Comparison of ENCODE assay signal across 18 cellular contexts in the genomic region with DNA sequence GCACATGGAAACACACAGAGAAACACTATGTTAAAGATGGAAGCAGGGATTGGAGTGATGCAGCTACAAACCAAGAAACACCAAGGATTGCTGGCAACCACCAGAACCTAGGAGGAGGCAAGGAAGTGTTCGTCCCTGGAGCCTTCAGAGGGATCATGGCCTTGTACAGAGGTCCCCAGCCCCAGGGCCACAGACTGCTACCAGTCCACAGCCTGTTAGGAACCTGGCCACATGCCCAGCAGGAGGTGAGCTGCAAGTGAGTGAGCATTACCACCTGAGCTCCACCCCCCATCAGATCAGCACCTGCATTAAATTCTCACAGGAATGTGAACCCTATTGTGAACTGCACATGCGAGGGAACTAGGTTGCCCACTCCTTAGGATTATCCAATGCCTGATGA.
DNase-seq lines count a peak whose midpoint lies in the region; ATAC-seq and TF ChIP-seq lines count a peak whose summit lies in the region.
"Had no signal": no experiment of that assay in that cellular context is flagged by ENCODE, and none has a peak within 500 bp of the region (broad histone marks: within the 10 kb centered on the region; RNA-seq: fewer than 3 reads in every experiment).

No MANE protein-coding gene starts in this region.

- no peaks in the 10 kb centered on the region for H3F3A ChIP-seq in PC-3 (ENCODE audit: low read length, unreplicated experiment)

- no peak overlapping the region for H2BK5ac ChIP-seq in neuronal stem cell (ENCODE audit: low read length)

- H3K27me3 ChIP-seq in PC-3 (ENCODE audit: low read length) (no peaks in the 10 kb centered on the region), neuronal stem cell (ENCODE audit: control insufficient read depth in 3 of 3, insufficient read depth in 3 of 3, low read depth in 1 of 3, low read length in 3 of 3) (no peaks in the 10 kb centered on the region), Peyer's patch (no peaks in the 10 kb centered on the region)
- H3K27me3 ChIP-seq: BLaER1 treated with 17β-estradiol and CSF1 and Interleukin-3, amounts not matched to agents 10 nM and 100 nM had no signal

- H3K9me3 ChIP-seq in PC-3 (ENCODE audit: low read length) = no peaks in the 10 kb centered on the region
- peaks cover 0 to 4% of the 10 kb centered on the region in 2 donors for H3K9me3 ChIP-seq in neuronal stem cell (replicated peaks in 1 of 2; ENCODE audit: control insufficient read depth in 2 of 2, insufficient read depth in 1 of 2, low read depth in 1 of 2, low read length in 2 of 2)
- no peaks in the 10 kb centered on the region for H3K9me3 ChIP-seq in Peyer's patch
- H3K9me3 ChIP-seq: Caco-2 had no signal

- H3K9ac ChIP-seq in PC-3 (ENCODE audit: low read length) = no peak overlapping the region
- no peak overlapping the region for H3K9ac ChIP-seq in neuronal stem cell (ENCODE audit: low read depth, low read length, poor library complexity)
- H3K9ac ChIP-seq: BLaER1 treated with 17β-estradiol and CSF1 and Interleukin-3, amounts not matched to agents 10 nM and 100 nM had no signal

- H3K4me1 ChIP-seq in PC-3 (ENCODE audit: insufficient read depth, low read length) (peaks cover 32% of the 10 kb centered on the region), neuronal stem cell (ENCODE audit: control insufficient read depth in 2 of 2, insufficient read depth in 1 of 2, low read depth in 1 of 2, low read length in 2 of 2) (no peaks in the 10 kb centered on the region), Peyer's patch (no peaks in the 10 kb centered on the region)
- H3K4me1 ChIP-seq: A549; BLaER1 treated with 17β-estradiol and CSF1 and Interleukin-3, amounts not matched to agents 10 nM and 100 nM; Caco-2 had no signal

- H3K36me3 ChIP-seq in PC-3 (ENCODE audit: low read depth, low read length) (no peaks in the 10 kb centered on the region), neuronal stem cell (replicated peaks in 1 of 2; ENCODE audit: control insufficient read depth in 2 of 2, insufficient read depth in 2 of 2, low read length in 2 of 2) (no peaks in the 10 kb centered on the region), Peyer's patch (no peaks in the 10 kb centered on the region)
- H3K36me3 ChIP-seq: BLaER1 treated with 17β-estradiol and CSF1 and Interleukin-3, amounts not matched to agents 10 nM and 100 nM had no signal

- no peaks in the 10 kb centered on the region for H3K27me3 Mint-ChIP-seq in chondrocyte (ENCODE audit: low read depth)
- H3K27me3 Mint-ChIP-seq: B cell had no signal

- H3K18ac ChIP-seq in neuronal stem cell (ENCODE audit: low read length) = peak overlapping the region; percentile 56

- no peak overlapping the region for H3K4ac ChIP-seq in neuronal stem cell (ENCODE audit: low read length)

- no peak overlapping the region for H3K4me3 ChIP-seq in PC-3 (ENCODE audit: low read length)
- no peak overlapping the region for H3K4me3 ChIP-seq in neuronal stem cell (ENCODE audit: low read length in 2 of 2)
- no peak overlapping the region for H3K4me3 ChIP-seq in Peyer's patch
- H3K4me3 ChIP-seq: A549; BLaER1 treated with 17β-estradiol and CSF1 and Interleukin-3, amounts not matched to agents 10 nM and 100 nM had no signal

- POLR2A ChIA-PET in PC-3 (lab: Charles Lee; ENCODE audit: unreplicated experiment) = no interaction called here

- BruUV-seq in PC-3 (replicated peaks; lab: Mats Ljungman, UMichigan) = no TSS peak

- DNase-seq in PC-3 = peak; percentile 38
- peak; percentile 78 for DNase-seq in chondrocyte (ENCODE audit: low spot score)
- DNase-seq in neuronal stem cell (ENCODE audit: low spot score) = no peak
- DNase-seq in NCI-H1092 (lab: John Stamatoyannopoulos, UW) = no peak
- no peak for DNase-seq in Peyer's patch
- DNase-seq: AML-193; Caco-2; Calu3; CD4-positive, alpha-beta T cell; CD8-positive, alpha-beta T cell; DMS79 treated with DMSO at 0.1 percent for 48 hours; GF-D8 had no signal

- H3K4me3 Mint-ChIP-seq in chondrocyte (ENCODE audit: unreplicated experiment) = no peak overlapping the region
- H3K4me3 Mint-ChIP-seq: B cell; CD4-positive, alpha-beta T cell; CD8-positive, alpha-beta T cell had no signal

- H3K27ac ChIP-seq in PC-3 (ENCODE audit: low read length) (no peak overlapping the region), neuronal stem cell (replicated peaks; ENCODE audit: low read length) (no peak overlapping the region), Peyer's patch (no peak overlapping the region)
- H3K27ac ChIP-seq: 22Rv1; A549; BLaER1 treated with 17β-estradiol and CSF1 and Interleukin-3, amounts not matched to agents 10 nM and 100 nM; C4-2B had no signal

- H4K91ac ChIP-seq in neuronal stem cell (ENCODE audit: low read depth, low read length, poor library complexity) = no peak overlapping the region

- TF ChIP-seq POLR2A in Peyer's patch (IDR thresholded peaks at IDR 0.05) = no peak

- intact Hi-C loops in PC-3 (cut with micrococcal nuclease) = loop anchor here (5.0 kb wide), 1 partner anchor 46 kb away; no protein-coding TSS in a partner anchor

- no peaks in the 10 kb centered on the region for H3K79me2 ChIP-seq in PC-3 (ENCODE audit: low read length)

- TF ChIP-seq CTCF in PC-3 (conservative IDR thresholded peaks at IDR 0.05; ENCODE audit: low read depth, low read length) = no peak
- no peak for TF ChIP-seq CTCF in chondrocyte (IDR thresholded peaks at IDR 0.05)
- TF ChIP-seq CTCF in Peyer's patch (IDR thresholded peaks at IDR 0.05) = no peak

- no peak overlapping the region for H3K23ac ChIP-seq in neuronal stem cell (ENCODE audit: low read depth, low read length, poor library complexity)

- ATAC-seq in PC-3 (no peak), SK-N-SH treated with all-trans-retinoic acid at 6 μM for 48 hours (no peak)
- ATAC-seq: A549; CD8-positive, alpha-beta T cell had no signal

- no peak overlapping the region for H2AK5ac ChIP-seq in neuronal stem cell (ENCODE audit: low read depth, low read length)

- H2BK15ac ChIP-seq in neuronal stem cell (ENCODE audit: low read length) = no peak overlapping the region

- H3K79me1 ChIP-seq in neuronal stem cell (ENCODE audit: low read depth, low read length) = no peaks in the 10 kb centered on the region

- no peak overlapping the region for H3K27ac Mint-ChIP-seq in chondrocyte (ENCODE audit: unreplicated experiment)
- H3K27ac Mint-ChIP-seq: B cell; CD4-positive, alpha-beta T cell; CD8-positive, alpha-beta T cell had no signal

- no peak overlapping the region for H3K14ac ChIP-seq in neuronal stem cell (ENCODE audit: low read length)

- H3K4me1 Mint-ChIP-seq in chondrocyte (ENCODE audit: low read depth) = peaks cover 37% of the 10 kb centered on the region
- H3K4me1 Mint-ChIP-seq: B cell had no signal

- no peak overlapping the region for H2BK120ac ChIP-seq in neuronal stem cell (ENCODE audit: low read depth, low read length)

- no peak overlapping the region for H2AFZ ChIP-seq in PC-3 (ENCODE audit: low read length)
- H2AFZ ChIP-seq in neuronal stem cell (ENCODE audit: low read length) = no peak overlapping the region

- WGBS in neuronal stem cell (ENCODE audit: extremely low coverage in 2 of 2, insufficient read length in 2 of 2, insufficient replicate concordance in 1 of 2), 2 donors = no CpG with 5 or more reads among the region's 2 CpGs

- H2BK12ac ChIP-seq in neuronal stem cell (ENCODE audit: low read length) = no peak overlapping the region

- no peaks in the 10 kb centered on the region for H3K9me2 ChIP-seq in PC-3 (replicated peaks; ENCODE audit: low read length)

- CTCF ChIA-PET in PC-3 (lab: Charles Lee) = no interaction called here

- no peak overlapping the region for H3K4me2 ChIP-seq in PC-3 (ENCODE audit: low read length)
- H3K4me2 ChIP-seq in neuronal stem cell (ENCODE audit: insufficient read depth, low read length, poor library complexity, severe bottlenecking) = no peak overlapping the region
- H3K4me2 ChIP-seq: A549; BLaER1 treated with 17β-estradiol and CSF1 and Interleukin-3, amounts not matched to agents 10 nM and 100 nM had no signal

- peaks cover 3% of the 10 kb centered on the region for H3K9me3 Mint-ChIP-seq in chondrocyte (ENCODE audit: low read depth)

- no peaks in the 10 kb centered on the region for H3K36me3 Mint-ChIP-seq in chondrocyte (ENCODE audit: low read depth)
- H3K36me3 Mint-ChIP-seq: CD8-positive, alpha-beta T cell had no signal

- H4K8ac ChIP-seq in neuronal stem cell (ENCODE audit: low read depth, low read length) = no peak overlapping the region

- no peaks in the 10 kb centered on the region for H4K20me1 ChIP-seq in PC-3 (ENCODE audit: low read length)
- H4K20me1 ChIP-seq: BLaER1 treated with 17β-estradiol and CSF1 and Interleukin-3, amounts not matched to agents 10 nM and 100 nM had no signal

TF ChIP-seq in SK-N-SH treated with all-trans-retinoic acid at 6 μM for 48 hours, 23 proteins besides CTCF, POLR2A, EP300 and RAD21 (continues in another document):
- TF ChIP-seq SNAI2 (CRISPR knock-in tag; IDR thresholded peaks at IDR 0.05) (no peak), TSHZ2 (CRISPR knock-in tag; IDR thresholded peaks at IDR 0.05) (no peak), ZFP30 (CRISPR knock-in tag; IDR thresholded peaks at IDR 0.05) (no peak), BACH2 (CRISPR knock-in tag; IDR thresholded peaks at IDR 0.05; ENCODE audit: borderline replicate concordance) (no peak)

Comparison
In these comparisons a context has a peak if more than half of its experiments do, and no peak if none do; other contexts are left out.
1. DNase-seq: peak in PC-3 (single experiment) and chondrocyte (single experiment); none in neuronal stem cell (single experiment), NCI-H1092 (single experiment) and Peyer's patch (0 of 3).